18 cellular contexts compared by ENCODE assay signal in genomic region chr7:1288996-1289551, GRCh38. TPM values are rescaled to one million over a fixed set of nuclear protein-coding genes. Genes with fewer than 3 reads are reported as not detected.
"Had no signal": no experiment of that assay in that cellular context is flagged by ENCODE, and none has a peak within 500 bp of the region (broad histone marks: within the 10 kb centered on the region; RNA-seq: fewer than 3 reads in every experiment).

No MANE protein-coding gene starts in this region.

- H3K36me3 ChIP-seq: ascending aorta, gastrocnemius medialis, vagina had no signal

- H3K27ac Mint-ChIP-seq: activated CD4-positive, alpha-beta memory T cell treated with anti-CD3 and anti-CD28 coated beads for 36 hours; naive thymus-derived CD4-positive, alpha-beta T cell; T-helper 2 cell treated with Interferon-gamma antibody and Interleukin-4, amounts not matched to agents 5 μg/mL and 100 μg/mL, for 36 hours had no signal

- H3K27me3 ChIP-seq: vagina had no signal

- H3K27ac ChIP-seq: ascending aorta, coronary artery, gastrocnemius medialis, vagina had no signal

- H3K36me3 Mint-ChIP-seq: activated CD4-positive, alpha-beta memory T cell treated with anti-CD3 and anti-CD28 coated beads for 36 hours; naive thymus-derived CD4-positive, alpha-beta T cell had no signal

- ATAC-seq: gastrocnemius medialis; naive thymus-derived CD4-positive, alpha-beta T cell had no signal

- DNase-seq: activated CD4-positive, alpha-beta memory T cell treated with anti-CD3 and anti-CD28 coated beads for 36 hours; activated CD4-positive, CD25-positive, alpha-beta regulatory T cell treated with anti-CD3 and anti-CD28 coated beads, Interleukin-2, amount 50 U/mL, for 72 hours; activated gamma-delta T cell treated with Interleukin-2 at 50 U/mL for 16 hours; activated T-cell treated with anti-CD3 and anti-CD28 coated beads, Interleukin-2, amount 50 U/mL, for 4 hours; effector CD4-positive, alpha-beta T cell; gastrocnemius medialis; naive thymus-derived CD4-positive, alpha-beta T cell; stimulated activated CD4-positive, alpha-beta T cell treated with anti-CD3 and anti-CD28 coated beads, Interleukin-15, amount 100 ng/mL, for 24 hours; stimulated activated CD4-positive, alpha-beta T cell treated with anti-CD3 and anti-CD28 coated beads, Interleukin-4, amount 100 ng/mL, for 24 hours had no signal

- H3K9me3 ChIP-seq: ascending aorta, gastrocnemius medialis, vagina had no signal

- H3K9me3 Mint-ChIP-seq: activated CD4-positive, alpha-beta memory T cell treated with anti-CD3 and anti-CD28 coated beads for 36 hours; activated T-cell treated with anti-CD3 and anti-CD28 coated beads, Interleukin-2, amount 50 U/mL, for 4 hours; T-helper 2 cell treated with Interferon-gamma antibody and Interleukin-4, amounts not matched to agents 5 μg/mL and 100 μg/mL, for 36 hours had no signal

- H3K4me3 Mint-ChIP-seq: activated CD4-positive, alpha-beta memory T cell treated with anti-CD3 and anti-CD28 coated beads for 36 hours; T-helper 2 cell treated with Interferon-gamma antibody and Interleukin-4, amounts not matched to agents 5 μg/mL and 100 μg/mL, for 36 hours had no signal

RNA-seq across cellular contexts. Expression of gene UNCX, which starts 56.4 kb away (rescaled TPM):
- total RNA-seq: activated CD4-positive, alpha-beta memory T cell treated with anti-CD3 and anti-CD28 coated beads for 36 hours; activated T-cell treated with anti-CD3 and anti-CD28 coated beads, Interleukin-2, amount 50 U/mL, for 4 hours; ascending aorta; fibroblast of lung; gastrocnemius medialis; lung microvascular endothelial cell; mononuclear cell; naive thymus-derived CD4-positive, alpha-beta T cell; osteoblast; pulmonary artery endothelial cell; vagina had no signal
- polyA plus RNA-seq: fibroblast of lung; naive thymus-derived CD4-positive, alpha-beta T cell had no signal
